In the genomic region with DNA sequence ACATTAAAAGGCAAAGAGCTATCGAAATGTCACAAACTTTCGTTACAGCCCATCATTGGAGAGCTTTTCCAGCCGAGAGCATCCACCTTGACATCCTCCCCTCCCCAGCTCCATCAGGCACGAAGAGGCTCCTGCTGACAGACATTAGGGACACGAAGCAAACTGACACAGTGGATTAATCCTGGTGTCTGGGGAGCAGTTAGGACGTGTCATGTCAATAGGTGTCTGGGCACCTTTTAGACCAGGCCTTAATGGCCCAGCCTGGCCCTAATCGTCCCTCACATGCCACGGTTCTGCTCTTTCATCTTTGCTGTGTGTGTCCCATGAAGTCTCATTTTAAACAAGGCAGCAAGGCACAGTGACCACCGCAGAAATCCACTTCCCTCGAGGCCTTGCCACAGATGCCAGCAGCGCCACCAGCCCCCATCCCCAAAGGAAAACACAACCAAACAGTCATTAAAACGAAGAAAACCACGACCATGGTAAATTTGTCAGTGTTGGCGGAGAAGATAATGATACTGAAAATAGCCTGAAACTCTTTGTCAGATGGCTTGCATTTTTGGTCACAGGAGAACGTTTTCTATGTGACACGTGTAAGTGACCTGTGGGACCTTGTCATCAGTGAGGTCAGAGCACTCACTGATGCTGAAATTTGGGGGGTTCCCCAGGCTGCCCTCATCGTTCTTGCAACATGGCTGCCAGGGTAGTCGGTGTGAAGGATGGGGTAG, we compare ENCODE assay signal across 1 cellular context.
A peak's percentile ranks its signal among the peaks of the same experiment; 100 is the strongest.
TF ChIP-seq lines count a peak whose summit lies in the region.

No MANE protein-coding gene starts in this region.

TF ChIP-seq in GM12878, 131 proteins besides CTCF, POLR2A, EP300 and RAD21:
- TF ChIP-seq, protein P1, sequence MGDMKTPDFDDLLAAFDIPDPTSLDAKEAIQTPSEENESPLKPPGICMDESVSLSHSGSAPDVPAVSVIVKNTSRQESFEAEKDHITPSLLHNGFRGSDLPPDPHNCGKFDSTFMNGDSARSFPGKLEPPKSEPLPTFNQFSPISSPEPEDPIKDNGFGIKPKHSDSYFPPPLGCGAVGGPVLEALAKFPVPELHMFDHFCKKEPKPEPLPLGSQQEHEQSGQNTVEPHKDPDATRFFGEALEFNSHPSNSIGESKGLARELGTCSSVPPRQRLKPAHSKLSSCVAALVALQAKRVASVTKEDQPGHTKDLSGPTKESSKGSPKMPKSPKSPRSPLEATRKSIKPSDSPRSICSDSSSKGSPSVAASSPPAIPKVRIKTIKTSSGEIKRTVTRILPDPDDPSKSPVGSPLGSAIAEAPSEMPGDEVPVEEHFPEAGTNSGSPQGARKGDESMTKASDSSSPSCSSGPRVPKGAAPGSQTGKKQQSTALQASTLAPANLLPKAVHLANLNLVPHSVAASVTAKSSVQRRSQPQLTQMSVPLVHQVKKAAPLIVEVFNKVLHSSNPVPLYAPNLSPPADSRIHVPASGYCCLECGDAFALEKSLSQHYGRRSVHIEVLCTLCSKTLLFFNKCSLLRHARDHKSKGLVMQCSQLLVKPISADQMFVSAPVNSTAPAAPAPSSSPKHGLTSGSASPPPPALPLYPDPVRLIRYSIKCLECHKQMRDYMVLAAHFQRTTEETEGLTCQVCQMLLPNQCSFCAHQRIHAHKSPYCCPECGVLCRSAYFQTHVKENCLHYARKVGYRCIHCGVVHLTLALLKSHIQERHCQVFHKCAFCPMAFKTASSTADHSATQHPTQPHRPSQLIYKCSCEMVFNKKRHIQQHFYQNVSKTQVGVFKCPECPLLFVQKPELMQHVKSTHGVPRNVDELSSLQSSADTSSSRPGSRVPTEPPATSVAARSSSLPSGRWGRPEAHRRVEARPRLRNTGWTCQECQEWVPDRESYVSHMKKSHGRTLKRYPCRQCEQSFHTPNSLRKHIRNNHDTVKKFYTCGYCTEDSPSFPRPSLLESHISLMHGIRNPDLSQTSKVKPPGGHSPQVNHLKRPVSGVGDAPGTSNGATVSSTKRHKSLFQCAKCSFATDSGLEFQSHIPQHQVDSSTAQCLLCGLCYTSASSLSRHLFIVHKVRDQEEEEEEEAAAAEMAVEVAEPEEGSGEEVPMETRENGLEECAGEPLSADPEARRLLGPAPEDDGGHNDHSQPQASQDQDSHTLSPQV (IDR thresholded peaks at IDR 0.05) = no peak
- peak; percentile 41; the same call in 1 of the 2 replicates for TF ChIP-seq CREB1 (IDR thresholded peaks at IDR 0.05; ENCODE audit: low read depth)
